ENCODE assay signal across 8 cellular contexts in genomic region chr9:9790216-9790872, GRCh38.
A peak's percentile ranks its signal among the peaks of the same experiment; 100 is the strongest.
DNase-seq lines count a peak whose midpoint lies in the region; ATAC-seq, FAIRE-seq and TF ChIP-seq lines count a peak whose summit lies in the region.

No MANE protein-coding gene starts in this region.

- no peaks in the 10 kb centered on the region for H3K36me3 ChIP-seq in BJ (ENCODE audit: control insufficient read depth, insufficient read depth, low read length)
- H3K36me3 ChIP-seq in breast epithelium, result no peaks in the 10 kb centered on the region
- H3K36me3 ChIP-seq in lung (ENCODE audit: control insufficient read depth in 2 of 2, insufficient read depth in 2 of 2, low read length in 2 of 2), result no peaks in the 10 kb centered on the region

- H3K9me3 ChIP-seq in breast epithelium, result no peaks in the 10 kb centered on the region
- no peaks in the 10 kb centered on the region for H3K9me3 ChIP-seq in lung (ENCODE audit: control insufficient read depth in 2 of 2, insufficient read depth in 1 of 2, low read length in 1 of 2)

- no peak for TF ChIP-seq POLR2A in breast epithelium (IDR thresholded peaks at IDR 0.05)

- WGBS in lung, 2 donors, result 12 to 21% methylated on average over 1 of the region's 1 CpG

- H3K27ac ChIP-seq in breast epithelium, result no peak overlapping the region
- H3K27ac ChIP-seq in lung (ENCODE audit: low read depth in 1 of 2, low read length in 1 of 2), result no peak overlapping the region

- POLR2A ChIA-PET in BJ (lab: Charles Lee), result no interaction called here

- no peaks in the 10 kb centered on the region for H3K4me1 ChIP-seq in breast epithelium
- no peaks in the 10 kb centered on the region for H3K4me1 ChIP-seq in lung (ENCODE audit: control insufficient read depth in 2 of 2, insufficient read depth in 2 of 2, low read length in 2 of 2)

- peak; percentile 38; the same call in 1 of the 2 replicates for TF ChIP-seq CTCF in BJ (IDR thresholded peaks at IDR 0.05; ENCODE audit: insufficient read depth, low read depth, low read length)
- peak in 2 of 3 donors; percentile 69 to 78 for TF ChIP-seq CTCF in breast epithelium (IDR thresholded peaks at IDR 0.05)
- TF ChIP-seq CTCF in lung (IDR thresholded peaks at IDR 0.05; ENCODE audit: control extremely low read depth, extremely low read depth), result peak; percentile 35

- intact Hi-C loops in breast epithelium (cut with DNase I; ENCODE audit: low total_unique reads), result no loop called here

- ATAC-seq in GM18520 (IDR thresholded peaks at IDR 0.05; ENCODE audit: unreplicated experiment) (peak; percentile 53), HG02981 (IDR thresholded peaks at IDR 0.05; ENCODE audit: unreplicated experiment) (peak; percentile 60), lung (ENCODE audit: insufficient read depth, low FRiP score) (no peak)

- CTCF ChIA-PET in BJ (lab: Yijun Ruan, JAX), result interaction anchor here (0.9 kb wide), 1 partner anchor 64 kb away, joined by 3 read pairs; no protein-coding TSS in a partner anchor

- DNase-seq in BJ (ENCODE audit: low read depth), result no peak
- DNase-seq in NCI-H2196 (lab: John Stamatoyannopoulos, UW; ENCODE audit: unreplicated experiment), result peak; percentile 90
- no peak for DNase-seq in breast epithelium (ENCODE audit: low spot score in 2 of 2)
- DNase-seq in lung (ENCODE audit: low spot score), result no peak
- DNase-seq in HTR-8/SVneo (ENCODE audit: insufficient read length, low spot score), result no peak
- no peak for DNase-seq in HuH-7.5 (ENCODE audit: low spot score)

- FAIRE-seq in HTR-8/SVneo (lab: Jason Lieb, UNC), result no peak

- no peak overlapping the region for H3K4me3 ChIP-seq in BJ (ENCODE audit: low read depth, low read length)
- no peak overlapping the region for H3K4me3 ChIP-seq in breast epithelium
- H3K4me3 ChIP-seq in lung, result no peak overlapping the region

- H3K27me3 ChIP-seq in BJ (ENCODE audit: control insufficient read depth, insufficient read depth, low read length) (no peaks in the 10 kb centered on the region), breast epithelium (no peaks in the 10 kb centered on the region), lung (ENCODE audit: control insufficient read depth, insufficient read depth) (no peaks in the 10 kb centered on the region)
